1 cellular context compared by ENCODE assay signal in the genomic region with DNA sequence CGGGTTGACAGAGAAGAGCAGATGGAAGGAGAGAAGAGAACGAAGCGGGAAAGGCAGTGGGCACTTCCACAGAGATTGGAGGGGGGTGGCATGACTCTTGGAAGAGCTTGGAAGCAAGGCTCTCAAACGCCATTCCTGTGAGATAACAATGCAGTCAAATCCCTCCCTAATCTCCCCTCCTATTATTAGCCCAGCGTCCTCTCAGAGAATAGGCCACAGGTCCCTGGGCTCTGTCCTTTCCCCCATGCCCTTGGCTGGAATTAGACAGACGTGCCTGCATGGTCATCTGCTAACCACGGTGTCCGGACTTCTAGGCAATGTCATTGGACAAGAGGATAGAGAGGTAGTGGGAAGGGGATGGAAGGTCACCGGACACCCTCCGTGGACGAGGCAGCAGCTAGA.
TF ChIP-seq lines count a peak whose summit lies in the region.

No MANE protein-coding gene starts in this region.

TF ChIP-seq in HepG2, 621 proteins besides CTCF, POLR2A, EP300 and RAD21:
- TF ChIP-seq, protein P1, sequence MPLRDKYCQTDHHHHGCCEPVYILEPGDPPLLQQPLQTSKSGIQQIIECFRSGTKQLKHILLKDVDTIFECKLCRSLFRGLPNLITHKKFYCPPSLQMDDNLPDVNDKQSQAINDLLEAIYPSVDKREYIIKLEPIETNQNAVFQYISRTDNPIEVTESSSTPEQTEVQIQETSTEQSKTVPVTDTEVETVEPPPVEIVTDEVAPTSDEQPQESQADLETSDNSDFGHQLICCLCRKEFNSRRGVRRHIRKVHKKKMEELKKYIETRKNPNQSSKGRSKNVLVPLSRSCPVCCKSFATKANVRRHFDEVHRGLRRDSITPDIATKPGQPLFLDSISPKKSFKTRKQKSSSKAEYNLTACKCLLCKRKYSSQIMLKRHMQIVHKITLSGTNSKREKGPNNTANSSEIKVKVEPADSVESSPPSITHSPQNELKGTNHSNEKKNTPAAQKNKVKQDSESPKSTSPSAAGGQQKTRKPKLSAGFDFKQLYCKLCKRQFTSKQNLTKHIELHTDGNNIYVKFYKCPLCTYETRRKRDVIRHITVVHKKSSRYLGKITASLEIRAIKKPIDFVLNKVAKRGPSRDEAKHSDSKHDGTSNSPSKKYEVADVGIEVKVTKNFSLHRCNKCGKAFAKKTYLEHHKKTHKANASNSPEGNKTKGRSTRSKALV (CRISPR knock-in tag; IDR thresholded peaks at IDR 0.05) = no peak
- TF ChIP-seq DNMT1 (CRISPR knock-in tag; IDR thresholded peaks at IDR 0.05) (no peak), NFIB (CRISPR knock-in tag; IDR thresholded peaks at IDR 0.05; ENCODE audit: borderline replicate concordance) (0 out of 2 replicates have a peak, but pooled peaks have one; percentile 38), ZNF577 (CRISPR knock-in tag; IDR thresholded peaks at IDR 0.05; ENCODE audit: borderline replicate concordance, low read depth) (no peak), PAF1 (CRISPR knock-in tag; IDR thresholded peaks at IDR 0.05) (no peak), ZNF713 (CRISPR knock-in tag; IDR thresholded peaks at IDR 0.05) (0 out of 2 replicates have a peak, but pooled peaks have one; percentile 31), HMG20A (CRISPR knock-in tag; IDR thresholded peaks at IDR 0.05; ENCODE audit: borderline replicate concordance) (no peak), ZNF746 (CRISPR knock-in tag; IDR thresholded peaks at IDR 0.05) (no peak), TMF1 (CRISPR knock-in tag; IDR thresholded peaks at IDR 0.05; ENCODE audit: low read depth) (no peak), KLF11 (CRISPR knock-in tag; IDR thresholded peaks at IDR 0.05) (no peak), ZNF724P (CRISPR knock-in tag; IDR thresholded peaks at IDR 0.05; ENCODE audit: borderline replicate concordance) (no peak), SIN3A (IDR thresholded peaks at IDR 0.05; ENCODE audit: borderline replicate concordance, low read depth, low read length) (no peak), SP140L (CRISPR knock-in tag; IDR thresholded peaks at IDR 0.05; ENCODE audit: borderline replicate concordance) (no peak), FOXP1 (IDR thresholded peaks at IDR 0.05) (no peak), FOXP1 (CRISPR knock-in tag; IDR thresholded peaks at IDR 0.05) (no peak), TRIM24 (CRISPR knock-in tag; IDR thresholded peaks at IDR 0.05) (0 out of 2 replicates have a peak, but pooled peaks have one; percentile 9), ZNF567 (CRISPR knock-in tag; IDR thresholded peaks at IDR 0.05; ENCODE audit: borderline replicate concordance) (no peak), ZFP37 (CRISPR knock-in tag; IDR thresholded peaks at IDR 0.05; ENCODE audit: borderline replicate concordance) (no peak), SMARCE1 (IDR thresholded peaks at IDR 0.05; ENCODE audit: borderline replicate concordance) (no peak), MAFK (conservative IDR thresholded peaks at IDR 0.05 in 1 of 2, IDR thresholded peaks at IDR 0.05 in 1 of 2; ENCODE audit: low read length in 2 of 2) (no peak), ZNF549 (CRISPR knock-in tag; IDR thresholded peaks at IDR 0.05) (no peak), CEBPB (IDR thresholded peaks at IDR 0.05; ENCODE audit: borderline replicate concordance, low read depth, low read length) (no peak), ZNF510 (CRISPR knock-in tag; IDR thresholded peaks at IDR 0.05; ENCODE audit: low read depth) (no peak), PHF21A (CRISPR knock-in tag; IDR thresholded peaks at IDR 0.05) (no peak), ZNF367 (CRISPR knock-in tag; IDR thresholded peaks at IDR 0.05; ENCODE audit: borderline replicate concordance) (no peak), ISX (CRISPR knock-in tag; conservative IDR thresholded peaks at IDR 0.05) (no peak), ZNF619 (CRISPR knock-in tag; IDR thresholded peaks at IDR 0.05) (peak; percentile 71; the same call in 1 of the 2 replicates), TAF1 (CRISPR knock-in tag; IDR thresholded peaks at IDR 0.05) (no peak)
- TF ChIP-seq, protein P2, sequence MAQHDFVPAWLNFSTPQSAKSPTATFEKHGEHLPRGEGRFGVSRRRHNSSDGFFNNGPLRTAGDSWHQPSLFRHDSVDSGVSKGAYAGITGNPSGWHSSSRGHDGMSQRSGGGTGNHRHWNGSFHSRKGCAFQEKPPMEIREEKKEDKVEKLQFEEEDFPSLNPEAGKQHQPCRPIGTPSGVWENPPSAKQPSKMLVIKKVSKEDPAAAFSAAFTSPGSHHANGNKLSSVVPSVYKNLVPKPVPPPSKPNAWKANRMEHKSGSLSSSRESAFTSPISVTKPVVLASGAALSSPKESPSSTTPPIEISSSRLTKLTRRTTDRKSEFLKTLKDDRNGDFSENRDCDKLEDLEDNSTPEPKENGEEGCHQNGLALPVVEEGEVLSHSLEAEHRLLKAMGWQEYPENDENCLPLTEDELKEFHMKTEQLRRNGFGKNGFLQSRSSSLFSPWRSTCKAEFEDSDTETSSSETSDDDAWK (CRISPR knock-in tag; IDR thresholded peaks at IDR 0.05) = no peak
- TF ChIP-seq, protein P3, sequence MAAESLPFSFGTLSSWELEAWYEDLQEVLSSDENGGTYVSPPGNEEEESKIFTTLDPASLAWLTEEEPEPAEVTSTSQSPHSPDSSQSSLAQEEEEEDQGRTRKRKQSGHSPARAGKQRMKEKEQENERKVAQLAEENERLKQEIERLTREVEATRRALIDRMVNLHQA (CRISPR knock-in tag; IDR thresholded peaks at IDR 0.05) = no peak
- TF ChIP-seq, protein P4, sequence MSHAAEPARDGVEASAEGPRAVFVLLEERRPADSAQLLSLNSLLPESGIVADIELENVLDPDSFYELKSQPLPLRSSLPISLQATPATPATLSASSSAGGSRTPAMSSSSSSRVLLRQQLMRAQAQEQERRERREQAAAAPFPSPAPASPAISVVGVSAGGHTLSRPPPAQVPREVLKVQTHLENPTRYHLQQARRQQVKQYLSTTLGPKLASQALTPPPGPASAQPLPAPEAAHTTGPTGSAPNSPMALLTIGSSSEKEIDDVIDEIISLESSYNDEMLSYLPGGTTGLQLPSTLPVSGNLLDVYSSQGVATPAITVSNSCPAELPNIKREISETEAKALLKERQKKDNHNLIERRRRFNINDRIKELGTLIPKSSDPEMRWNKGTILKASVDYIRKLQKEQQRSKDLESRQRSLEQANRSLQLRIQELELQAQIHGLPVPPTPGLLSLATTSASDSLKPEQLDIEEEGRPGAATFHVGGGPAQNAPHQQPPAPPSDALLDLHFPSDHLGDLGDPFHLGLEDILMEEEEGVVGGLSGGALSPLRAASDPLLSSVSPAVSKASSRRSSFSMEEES (CRISPR knock-in tag; IDR thresholded peaks at IDR 0.05) = no peak
- TF ChIP-seq, protein P5, sequence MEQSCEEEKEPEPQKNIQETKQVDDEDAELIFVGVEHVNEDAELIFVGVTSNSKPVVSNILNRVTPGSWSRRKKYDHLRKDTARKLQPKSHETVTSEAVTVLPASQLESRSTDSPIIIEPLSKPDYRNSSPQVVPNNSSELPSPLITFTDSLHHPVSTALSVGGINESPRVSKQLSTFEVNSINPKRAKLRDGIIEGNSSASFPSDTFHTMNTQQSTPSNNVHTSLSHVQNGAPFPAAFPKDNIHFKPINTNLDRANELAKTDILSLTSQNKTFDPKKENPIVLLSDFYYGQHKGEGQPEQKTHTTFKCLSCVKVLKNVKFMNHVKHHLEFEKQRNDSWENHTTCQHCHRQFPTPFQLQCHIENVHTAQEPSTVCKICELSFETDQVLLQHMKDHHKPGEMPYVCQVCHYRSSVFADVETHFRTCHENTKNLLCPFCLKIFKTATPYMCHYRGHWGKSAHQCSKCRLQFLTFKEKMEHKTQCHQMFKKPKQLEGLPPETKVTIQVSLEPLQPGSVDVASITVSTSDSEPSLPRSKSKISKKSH (CRISPR knock-in tag; IDR thresholded peaks at IDR 0.05; ENCODE audit: borderline replicate concordance) = no peak
- TF ChIP-seq, protein P6, sequence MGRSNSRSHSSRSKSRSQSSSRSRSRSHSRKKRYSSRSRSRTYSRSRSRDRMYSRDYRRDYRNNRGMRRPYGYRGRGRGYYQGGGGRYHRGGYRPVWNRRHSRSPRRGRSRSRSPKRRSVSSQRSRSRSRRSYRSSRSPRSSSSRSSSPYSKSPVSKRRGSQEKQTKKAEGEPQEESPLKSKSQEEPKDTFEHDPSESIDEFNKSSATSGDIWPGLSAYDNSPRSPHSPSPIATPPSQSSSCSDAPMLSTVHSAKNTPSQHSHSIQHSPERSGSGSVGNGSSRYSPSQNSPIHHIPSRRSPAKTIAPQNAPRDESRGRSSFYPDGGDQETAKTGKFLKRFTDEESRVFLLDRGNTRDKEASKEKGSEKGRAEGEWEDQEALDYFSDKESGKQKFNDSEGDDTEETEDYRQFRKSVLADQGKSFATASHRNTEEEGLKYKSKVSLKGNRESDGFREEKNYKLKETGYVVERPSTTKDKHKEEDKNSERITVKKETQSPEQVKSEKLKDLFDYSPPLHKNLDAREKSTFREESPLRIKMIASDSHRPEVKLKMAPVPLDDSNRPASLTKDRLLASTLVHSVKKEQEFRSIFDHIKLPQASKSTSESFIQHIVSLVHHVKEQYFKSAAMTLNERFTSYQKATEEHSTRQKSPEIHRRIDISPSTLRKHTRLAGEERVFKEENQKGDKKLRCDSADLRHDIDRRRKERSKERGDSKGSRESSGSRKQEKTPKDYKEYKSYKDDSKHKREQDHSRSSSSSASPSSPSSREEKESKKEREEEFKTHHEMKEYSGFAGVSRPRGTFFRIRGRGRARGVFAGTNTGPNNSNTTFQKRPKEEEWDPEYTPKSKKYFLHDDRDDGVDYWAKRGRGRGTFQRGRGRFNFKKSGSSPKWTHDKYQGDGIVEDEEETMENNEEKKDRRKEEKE (IDR thresholded peaks at IDR 0.05) = no peak
- TF ChIP-seq, protein P7, sequence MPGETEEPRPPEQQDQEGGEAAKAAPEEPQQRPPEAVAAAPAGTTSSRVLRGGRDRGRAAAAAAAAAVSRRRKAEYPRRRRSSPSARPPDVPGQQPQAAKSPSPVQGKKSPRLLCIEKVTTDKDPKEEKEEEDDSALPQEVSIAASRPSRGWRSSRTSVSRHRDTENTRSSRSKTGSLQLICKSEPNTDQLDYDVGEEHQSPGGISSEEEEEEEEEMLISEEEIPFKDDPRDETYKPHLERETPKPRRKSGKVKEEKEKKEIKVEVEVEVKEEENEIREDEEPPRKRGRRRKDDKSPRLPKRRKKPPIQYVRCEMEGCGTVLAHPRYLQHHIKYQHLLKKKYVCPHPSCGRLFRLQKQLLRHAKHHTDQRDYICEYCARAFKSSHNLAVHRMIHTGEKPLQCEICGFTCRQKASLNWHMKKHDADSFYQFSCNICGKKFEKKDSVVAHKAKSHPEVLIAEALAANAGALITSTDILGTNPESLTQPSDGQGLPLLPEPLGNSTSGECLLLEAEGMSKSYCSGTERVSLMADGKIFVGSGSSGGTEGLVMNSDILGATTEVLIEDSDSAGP (CRISPR knock-in tag; IDR thresholded peaks at IDR 0.05; ENCODE audit: borderline replicate concordance) = no peak
- TF ChIP-seq, protein P8, sequence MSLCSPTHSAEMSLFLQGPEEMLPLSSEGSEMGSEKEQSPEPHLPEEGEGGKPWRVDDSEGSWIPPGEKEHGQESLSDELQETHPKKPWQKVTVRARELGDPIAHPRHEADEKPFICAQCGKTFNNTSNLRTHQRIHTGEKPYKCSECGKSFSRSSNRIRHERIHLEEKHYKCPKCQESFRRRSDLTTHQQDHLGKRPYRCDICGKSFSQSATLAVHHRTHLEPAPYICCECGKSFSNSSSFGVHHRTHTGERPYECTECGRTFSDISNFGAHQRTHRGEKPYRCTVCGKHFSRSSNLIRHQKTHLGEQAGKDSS (CRISPR knock-in tag; IDR thresholded peaks at IDR 0.05; ENCODE audit: borderline replicate concordance, low read depth) = no peak
- TF ChIP-seq, protein P9, sequence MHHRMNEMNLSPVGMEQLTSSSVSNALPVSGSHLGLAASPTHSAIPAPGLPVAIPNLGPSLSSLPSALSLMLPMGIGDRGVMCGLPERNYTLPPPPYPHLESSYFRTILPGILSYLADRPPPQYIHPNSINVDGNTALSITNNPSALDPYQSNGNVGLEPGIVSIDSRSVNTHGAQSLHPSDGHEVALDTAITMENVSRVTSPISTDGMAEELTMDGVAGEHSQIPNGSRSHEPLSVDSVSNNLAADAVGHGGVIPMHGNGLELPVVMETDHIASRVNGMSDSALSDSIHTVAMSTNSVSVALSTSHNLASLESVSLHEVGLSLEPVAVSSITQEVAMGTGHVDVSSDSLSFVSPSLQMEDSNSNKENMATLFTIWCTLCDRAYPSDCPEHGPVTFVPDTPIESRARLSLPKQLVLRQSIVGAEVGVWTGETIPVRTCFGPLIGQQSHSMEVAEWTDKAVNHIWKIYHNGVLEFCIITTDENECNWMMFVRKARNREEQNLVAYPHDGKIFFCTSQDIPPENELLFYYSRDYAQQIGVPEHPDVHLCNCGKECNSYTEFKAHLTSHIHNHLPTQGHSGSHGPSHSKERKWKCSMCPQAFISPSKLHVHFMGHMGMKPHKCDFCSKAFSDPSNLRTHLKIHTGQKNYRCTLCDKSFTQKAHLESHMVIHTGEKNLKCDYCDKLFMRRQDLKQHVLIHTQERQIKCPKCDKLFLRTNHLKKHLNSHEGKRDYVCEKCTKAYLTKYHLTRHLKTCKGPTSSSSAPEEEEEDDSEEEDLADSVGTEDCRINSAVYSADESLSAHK (CRISPR knock-in tag; IDR thresholded peaks at IDR 0.05; ENCODE audit: borderline replicate concordance) = no peak
- TF ChIP-seq, protein P10, sequence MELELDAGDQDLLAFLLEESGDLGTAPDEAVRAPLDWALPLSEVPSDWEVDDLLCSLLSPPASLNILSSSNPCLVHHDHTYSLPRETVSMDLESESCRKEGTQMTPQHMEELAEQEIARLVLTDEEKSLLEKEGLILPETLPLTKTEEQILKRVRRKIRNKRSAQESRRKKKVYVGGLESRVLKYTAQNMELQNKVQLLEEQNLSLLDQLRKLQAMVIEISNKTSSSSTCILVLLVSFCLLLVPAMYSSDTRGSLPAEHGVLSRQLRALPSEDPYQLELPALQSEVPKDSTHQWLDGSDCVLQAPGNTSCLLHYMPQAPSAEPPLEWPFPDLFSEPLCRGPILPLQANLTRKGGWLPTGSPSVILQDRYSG (CRISPR knock-in tag; IDR thresholded peaks at IDR 0.05) = no peak
TF ChIP-seq in HepG2: peak in this region for 4.
